ENCODE assay signal across 1 cellular context in genomic region chr5:106089073-106089472, GRCh38.
TF ChIP-seq lines count a peak whose summit lies in the region.

No MANE protein-coding gene starts in this region.

TF ChIP-seq in SK-N-SH, 30 proteins besides CTCF, POLR2A, EP300 and RAD21 (continued from another document):
- no peak for TF ChIP-seq REST (IDR thresholded peaks at IDR 0.05; ENCODE audit: low read depth, low read length)
- TF ChIP-seq POLR2AphosphoS5 (IDR thresholded peaks at IDR 0.05; ENCODE audit: low read depth, low read length), result 0 out of 2 replicates have a peak, but pooled peaks have one; percentile 32
- no peak for TF ChIP-seq USF1 (IDR thresholded peaks at IDR 0.05; ENCODE audit: borderline replicate concordance, low read depth)
- no peak for TF ChIP-seq ELF1 (IDR thresholded peaks at IDR 0.05)
- no peak for TF ChIP-seq YY1 (IDR thresholded peaks at IDR 0.05; ENCODE audit: low read depth)
- no peak for TF ChIP-seq NRF1 (IDR thresholded peaks at IDR 0.05; ENCODE audit: low read depth, low read length)
- peak; percentile 84 for TF ChIP-seq PBX3 (IDR thresholded peaks at IDR 0.05)
- peak; percentile 35; the same call in 1 of the 2 replicates for TF ChIP-seq TEAD4 (IDR thresholded peaks at IDR 0.05; ENCODE audit: borderline replicate concordance, insufficient read depth)
- no peak for TF ChIP-seq IRF3 (IDR thresholded peaks at IDR 0.05; ENCODE audit: low read depth, low read length)
- TF ChIP-seq GATA2 (CRISPR knock-in tag; IDR thresholded peaks at IDR 0.05), result no peak
- no peak for TF ChIP-seq ZBTB33 (IDR thresholded peaks at IDR 0.05; ENCODE audit: borderline replicate concordance, low read depth)
